Comparison of ENCODE assay signal across 1 cellular context in genomic region chr9:121201045-121201737, GRCh38.
TF ChIP-seq lines count a peak whose summit lies in the region.

No MANE protein-coding gene starts in this region.

TF ChIP-seq in HEK293, 187 proteins besides CTCF, POLR2A, EP300 and RAD21 (continued from another document):
- no peak for TF ChIP-seq ZNF169 (tag by site-specific recombination; IDR thresholded peaks at IDR 0.05)
- peak; percentile 49; the same call in 1 of the 2 replicates for TF ChIP-seq ZNF341 (tag by site-specific recombination; IDR thresholded peaks at IDR 0.05; ENCODE audit: low read depth)
- no peak for TF ChIP-seq ZNF473 (tag by site-specific recombination; IDR thresholded peaks at IDR 0.05)
- peak; percentile 83 for TF ChIP-seq ZFHX2 (tag by site-specific recombination; conservative IDR thresholded peaks at IDR 0.05)
- TF ChIP-seq, protein P1, sequence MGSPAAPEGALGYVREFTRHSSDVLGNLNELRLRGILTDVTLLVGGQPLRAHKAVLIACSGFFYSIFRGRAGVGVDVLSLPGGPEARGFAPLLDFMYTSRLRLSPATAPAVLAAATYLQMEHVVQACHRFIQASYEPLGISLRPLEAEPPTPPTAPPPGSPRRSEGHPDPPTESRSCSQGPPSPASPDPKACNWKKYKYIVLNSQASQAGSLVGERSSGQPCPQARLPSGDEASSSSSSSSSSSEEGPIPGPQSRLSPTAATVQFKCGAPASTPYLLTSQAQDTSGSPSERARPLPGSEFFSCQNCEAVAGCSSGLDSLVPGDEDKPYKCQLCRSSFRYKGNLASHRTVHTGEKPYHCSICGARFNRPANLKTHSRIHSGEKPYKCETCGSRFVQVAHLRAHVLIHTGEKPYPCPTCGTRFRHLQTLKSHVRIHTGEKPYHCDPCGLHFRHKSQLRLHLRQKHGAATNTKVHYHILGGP (tag by site-specific recombination; IDR thresholded peaks at IDR 0.05), result no peak
- TF ChIP-seq ZNF501 (tag by site-specific recombination; IDR thresholded peaks at IDR 0.05), result no peak
- no peak for TF ChIP-seq ZNF776 (tag by site-specific recombination; IDR thresholded peaks at IDR 0.05; ENCODE audit: borderline replicate concordance)
- no peak for TF ChIP-seq ZNF449 (tag by site-specific recombination; IDR thresholded peaks at IDR 0.05)
